Comparison of ENCODE assay signal across 19 cellular contexts in genomic region chr3:37640636-37641375, GRCh38.
DNase-seq lines count a peak whose midpoint lies in the region; ATAC-seq and TF ChIP-seq lines count a peak whose summit lies in the region.
"Had no signal": no experiment of that assay in that cellular context is flagged by ENCODE, and none has a peak within 500 bp of the region (broad histone marks: within the 10 kb centered on the region; RNA-seq: fewer than 3 reads in every experiment).

No MANE protein-coding gene starts in this region.

- TF ChIP-seq POLR2A in thyroid gland (IDR thresholded peaks at IDR 0.05), result no peak

- no peaks in the 10 kb centered on the region for H3K36me3 ChIP-seq in right atrium auricular region
- no peaks in the 10 kb centered on the region for H3K36me3 ChIP-seq in SJCRH30
- no peaks in the 10 kb centered on the region for H3K36me3 ChIP-seq in thyroid gland
- no peaks in the 10 kb centered on the region for H3K36me3 ChIP-seq in colonic mucosa

- H3K9ac ChIP-seq in colonic mucosa (ENCODE audit: low read depth in 2 of 2, low read length in 2 of 2), result no peak overlapping the region
- H3K9ac ChIP-seq: SK-N-SH had no signal

- H3K9me3 ChIP-seq in right atrium auricular region, result no peaks in the 10 kb centered on the region
- no peaks in the 10 kb centered on the region for H3K9me3 ChIP-seq in SJCRH30 (replicated peaks)
- H3K9me3 ChIP-seq in thyroid gland, result no peaks in the 10 kb centered on the region
- H3K9me3 ChIP-seq in colonic mucosa, result no peaks in the 10 kb centered on the region
- H3K9me3 ChIP-seq: SK-N-SH had no signal

- no peaks in the 10 kb centered on the region for H3K27me3 ChIP-seq in right atrium auricular region
- H3K27me3 ChIP-seq in SJCRH30, result no peaks in the 10 kb centered on the region
- no peaks in the 10 kb centered on the region for H3K27me3 ChIP-seq in thyroid gland
- no peaks in the 10 kb centered on the region for H3K27me3 ChIP-seq in colonic mucosa

- H3K27ac ChIP-seq in right atrium auricular region (no peak overlapping the region), SJCRH30 (no peak overlapping the region), thyroid gland (peak overlapping the region in 2 of 3 donors; percentile 58), colonic mucosa (no peak overlapping the region)

- peak; percentile 33 for ATAC-seq in left ventricle myocardium superior
- ATAC-seq in HG03280 (IDR thresholded peaks at IDR 0.05; ENCODE audit: unreplicated experiment), result no peak
- no peak for ATAC-seq in HG03039 (IDR thresholded peaks at IDR 0.05; ENCODE audit: unreplicated experiment)

- H3K4me1 ChIP-seq in right atrium auricular region, result peaks cover 0 to 21% of the 10 kb centered on the region in 2 donors
- H3K4me1 ChIP-seq in SJCRH30, result no peaks in the 10 kb centered on the region
- H3K4me1 ChIP-seq in thyroid gland, result peaks cover 38 to 63% of the 10 kb centered on the region in 2 donors
- no peaks in the 10 kb centered on the region for H3K4me1 ChIP-seq in colonic mucosa

- H3K4me3 ChIP-seq in right atrium auricular region (no peak overlapping the region), SJCRH30 (no peak overlapping the region; the same call in 1 of the 2 replicates), thyroid gland (replicated peaks in 1 of 3) (no peak overlapping the region), colonic mucosa (no peak overlapping the region)

- TF ChIP-seq CTCF in right atrium auricular region (IDR thresholded peaks at IDR 0.05) (no peak), thyroid gland (IDR thresholded peaks at IDR 0.05) (no peak), colonic mucosa (IDR thresholded peaks at IDR 0.05) (no peak)

- intact Hi-C loops in left ventricle myocardium superior (cut with micrococcal nuclease), result no loop called here
- intact Hi-C loops in thyroid gland (cut with DNase I), result no loop called here
- intact Hi-C loops in colonic mucosa (cut with DNase I), result no loop called here

- 57 to 60% methylated on average over 14 to 19 of the region's 19 CpGs for WGBS in thyroid gland, 2 donors

- DNase-seq in left ventricle myocardium superior, result peak; percentile 36
- DNase-seq in right atrium auricular region (ENCODE audit: low spot score), result no peak
- peak; percentile 56 to 72 for DNase-seq in SJCRH30
- DNase-seq in iPS-NIHi11 (ENCODE audit: low spot score), result peak; percentile 27
- peak; percentile 78 to 79 for DNase-seq in thyroid gland
- no peak for DNase-seq in colonic mucosa
- DNase-seq: ACHN; CD4-positive, alpha-beta T cell; DMS79; GDM1; IMR-90; MV-4-11; NCI-H1417 treated with DMSO at 0.1 percent for 48 hours; NCI-H2081; NCI-H345; NCI-H526 treated with DMSO at 0.1 percent for 48 hours; SK-N-SH had no signal

Comparison
In these comparisons a context has a peak if more than half of its experiments do, and no peak if none do; other contexts are left out.
1. DNase-seq: peak in left ventricle myocardium superior (single experiment), SJCRH30 (2 of 2), iPS-NIHi11 (single experiment) and thyroid gland (2 of 2); none in right atrium auricular region (single experiment) and colonic mucosa (single experiment).
2. H3K27ac ChIP-seq: peak in thyroid gland (2 of 3); none in right atrium auricular region (0 of 2), SJCRH30 (single experiment) and colonic mucosa (single experiment).